In genomic region chr16:65890203-65890602, GRCh38 we compare ENCODE assay signal across 7 cellular contexts.
"Had no signal": no experiment of that assay in that cellular context is flagged by ENCODE, and none has a peak within 500 bp of the region (broad histone marks: within the 10 kb centered on the region; RNA-seq: fewer than 3 reads in every experiment).

No MANE protein-coding gene starts in this region.

- FAIRE-seq: HepG2 had no signal

- H2AFZ ChIP-seq: GM23338 had no signal

- H3K4me2 ChIP-seq: GM23338 had no signal

- H3K36me3 ChIP-seq: HAP-1 had no signal

- H3K4me3 ChIP-seq: GM23338, HAP-1 had no signal

- H3K27ac ChIP-seq: HL-60 had no signal

- H3K4me1 ChIP-seq: HAP-1 had no signal

- ATAC-seq: HCT116, HepG2 had no signal

- H3K9me3 ChIP-seq: HAP-1 had no signal

- DNase-seq: H7, HFFc6 had no signal
